Comparison of ENCODE assay signal across 8 cellular contexts in the genomic region with DNA sequence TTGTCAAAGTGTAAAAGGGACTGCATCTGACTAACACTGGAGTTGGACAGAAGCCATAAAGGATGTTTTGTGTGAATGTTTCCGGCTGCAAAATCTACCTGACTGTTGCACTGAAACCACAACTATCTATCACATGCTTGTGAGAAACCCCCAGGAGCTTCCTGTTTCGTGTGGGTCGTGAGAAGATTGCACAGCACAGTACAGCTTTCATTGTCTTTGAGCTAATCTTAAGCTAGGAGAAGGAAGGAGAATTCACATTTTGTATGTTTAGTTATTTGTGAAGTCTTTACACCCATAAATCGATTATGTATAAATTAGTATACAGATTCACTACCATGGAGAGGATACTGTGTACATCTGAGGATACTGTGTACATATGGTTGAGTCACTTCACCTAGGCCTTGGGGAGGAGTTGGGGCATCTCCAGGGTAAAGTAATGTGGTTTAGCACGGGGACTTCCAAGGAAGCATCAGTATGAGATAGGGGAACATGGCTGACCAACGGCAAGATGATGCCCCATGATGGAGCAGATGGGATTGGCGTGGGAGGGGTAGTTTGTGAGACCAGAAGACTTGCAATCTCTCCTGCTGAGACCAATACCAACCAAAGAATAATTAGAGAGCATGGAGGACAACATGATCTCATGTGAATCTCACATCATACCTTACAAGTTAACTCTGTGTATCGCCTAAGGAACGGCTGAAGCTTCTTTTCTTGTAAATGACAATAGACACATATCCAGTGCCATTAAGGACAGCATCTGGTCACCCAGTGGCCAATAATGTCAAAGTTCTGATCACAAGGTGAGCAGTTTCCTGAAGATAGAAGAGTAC. TPM values are rescaled to one million over a fixed set of nuclear protein-coding genes. Genes with fewer than 3 reads are reported as not detected.
A peak's percentile ranks its signal among the peaks of the same experiment; 100 is the strongest.
DNase-seq lines count a peak whose midpoint lies in the region; ATAC-seq and TF ChIP-seq lines count a peak whose summit lies in the region.

No MANE protein-coding gene starts in this region.

- POLR2A ChIA-PET in activated CD4-positive, alpha-beta T cell treated with anti-CD3 and anti-CD28 coated beads, Interleukin-2, amount 10 ng/mL, durations not matched to agents 7 days and 5 days (lab: Charles Lee): interaction anchor here (0.6 to 3.9 kb wide), 7 partner anchors 12 to 566 kb away, joined by 3 to 39 read pairs (median 5); a partner anchor contains a TSS

- H3K27me3 Mint-ChIP-seq in activated CD4-positive, alpha-beta T cell treated with anti-CD3 and anti-CD28 coated beads, Interleukin-2, amount 10 ng/mL, durations not matched to agents 7 days and 5 days: no peaks in the 10 kb centered on the region
- no peaks in the 10 kb centered on the region for H3K27me3 Mint-ChIP-seq in glutamatergic neuron (ENCODE audit: unreplicated experiment)

- peaks cover 84% of the 10 kb centered on the region for H3K4me1 Mint-ChIP-seq in activated CD4-positive, alpha-beta T cell treated with anti-CD3 and anti-CD28 coated beads, Interleukin-2, amount 10 ng/mL, durations not matched to agents 7 days and 5 days
- H3K4me1 Mint-ChIP-seq in glutamatergic neuron (ENCODE audit: low read depth, unreplicated experiment): peaks cover 9% of the 10 kb centered on the region

- CTCF ChIA-PET in activated CD4-positive, alpha-beta T cell treated with anti-CD3 and anti-CD28 coated beads, Interleukin-2, amount 10 ng/mL, durations not matched to agents 7 days and 5 days (lab: Charles Lee): interaction anchor here (1.0 to 16.4 kb wide), 9 partner anchors 8 to 139 kb away, joined by 3 to 137 read pairs (median 5); no protein-coding TSS in a partner anchor

- no peak for TF ChIP-seq CTCF in glutamatergic neuron (IDR thresholded peaks at IDR 0.05; ENCODE audit: partially characterized antibody, unreplicated experiment)

- no peaks in the 10 kb centered on the region for H3K9me3 Mint-ChIP-seq in activated CD4-positive, alpha-beta T cell treated with anti-CD3 and anti-CD28 coated beads, Interleukin-2, amount 10 ng/mL, durations not matched to agents 7 days and 5 days
- no peaks in the 10 kb centered on the region for H3K9me3 Mint-ChIP-seq in glutamatergic neuron (ENCODE audit: unreplicated experiment)

- peak overlapping the region; percentile 78 for H3K4me3 Mint-ChIP-seq in activated CD4-positive, alpha-beta T cell treated with anti-CD3 and anti-CD28 coated beads, Interleukin-2, amount 10 ng/mL, durations not matched to agents 7 days and 5 days
- no peak overlapping the region for H3K4me3 Mint-ChIP-seq in glutamatergic neuron (ENCODE audit: unreplicated experiment)

- peaks cover 7% of the 10 kb centered on the region for H3K36me3 Mint-ChIP-seq in activated CD4-positive, alpha-beta T cell treated with anti-CD3 and anti-CD28 coated beads, Interleukin-2, amount 10 ng/mL, durations not matched to agents 7 days and 5 days (ENCODE audit: low read depth)
- no peaks in the 10 kb centered on the region for H3K36me3 Mint-ChIP-seq in glutamatergic neuron (ENCODE audit: unreplicated experiment)

- in situ Hi-C loops in KBM-7 (cut with MboI; ENCODE audit: low pct_unique_long_range_greater_than_20kb, low sequenced_read_pairs): loop anchor here (10.0 to 25.0 kb wide), 2 partner anchors 103 to 400 kb away; no protein-coding TSS in a partner anchor

- ATAC-seq in GM21515 (IDR thresholded peaks at IDR 0.05; ENCODE audit: unreplicated experiment): peak; percentile 64

- DNase-seq in Daoy (ENCODE audit: low read depth) (peak; percentile 59), KBM-7 (peak; percentile 96), glutamatergic neuron (no peak), putamen (ENCODE audit: low spot score) (no peak), DMS53 treated with DMSO at 0.1 percent for 48 hours (lab: John Stamatoyannopoulos, UW; ENCODE audit: unreplicated experiment) (no peak), DMS53 (lab: John Stamatoyannopoulos, UW) (no peak)
- DNase-seq in activated CD4-positive, alpha-beta T cell treated with anti-CD3 and anti-CD28 coated beads, Interleukin-2, amount 10 ng/mL, durations not matched to agents 7 days and 5 days: peak; percentile 79

- peak overlapping the region; percentile 98 for H3K27ac Mint-ChIP-seq in activated CD4-positive, alpha-beta T cell treated with anti-CD3 and anti-CD28 coated beads, Interleukin-2, amount 10 ng/mL, durations not matched to agents 7 days and 5 days
- H3K27ac Mint-ChIP-seq in glutamatergic neuron (ENCODE audit: unreplicated experiment): peak overlapping the region; percentile 59

RNA-seq across cellular contexts. Expression of a gene that starts 43.1 kb away (rescaled TPM):
- total RNA-seq in Daoy (2014; rRNA removed; shearing (Covaris generic)): not detected in 2 replicates
- total RNA-seq in activated CD4-positive, alpha-beta T cell treated with anti-CD3 and anti-CD28 coated beads, Interleukin-2, amount 10 ng/mL, durations not matched to agents 7 days and 5 days: not detected
- total RNA-seq in glutamatergic neuron (ENCODE audit: unreplicated experiment): not detected

Comparison
In these comparisons a context has a peak if more than half of its experiments do, and no peak if none do; other contexts are left out.
1. DNase-seq: peak in Daoy (single experiment), KBM-7 (single experiment) and activated CD4-positive, alpha-beta T cell treated with anti-CD3 and anti-CD28 coated beads, Interleukin-2, amount 10 ng/mL, durations not matched to agents 7 days and 5 days (single experiment); none in glutamatergic neuron (single experiment), putamen (single experiment), DMS53 treated with DMSO at 0.1 percent for 48 hours (single experiment) and DMS53 (single experiment).